29 cellular contexts compared by ENCODE assay signal in genomic region chr14:22962061-22962676, GRCh38.
"Had no signal": no experiment of that assay in that cellular context is flagged by ENCODE, and none has a peak within 500 bp of the region (broad histone marks: within the 10 kb centered on the region; RNA-seq: fewer than 3 reads in every experiment).

No MANE protein-coding gene starts in this region.

- H3K4me2 ChIP-seq: SK-N-SH had no signal

- H3K27ac Mint-ChIP-seq: activated CD4-positive, alpha-beta memory T cell treated with anti-CD3 and anti-CD28 coated beads, Interleukin-2, amount 10 ng/mL, durations not matched to agents 7 days and 5 days; activated CD4-positive, alpha-beta T cell treated with anti-CD3 and anti-CD28 coated beads for 36 hours; activated naive CD4-positive, alpha-beta T cell treated with anti-CD3 and anti-CD28 coated beads, Interleukin-2, amount 10 ng/mL, durations not matched to agents 7 days and 5 days; activated naive CD8-positive, alpha-beta T cell treated with anti-CD3 and anti-CD28 coated beads for 36 hours; activated T-helper 17 cell treated with anti-CD3 and anti-CD28 coated beads, Interleukin-2, amount 50 U/mL, for 72 hours had no signal

- H3K27me3 Mint-ChIP-seq: activated CD4-positive, alpha-beta T cell treated with anti-CD3 and anti-CD28 coated beads for 36 hours; activated naive CD8-positive, alpha-beta T cell treated with anti-CD3 and anti-CD28 coated beads for 36 hours; activated T-helper 17 cell treated with anti-CD3 and anti-CD28 coated beads, Interleukin-2, amount 50 U/mL, for 72 hours had no signal

- H3K4me3 ChIP-seq: breast epithelium, SJCRH30 had no signal

- H3K4me3 Mint-ChIP-seq: activated CD4-positive, alpha-beta memory T cell treated with anti-CD3 and anti-CD28 coated beads, Interleukin-2, amount 10 ng/mL, durations not matched to agents 7 days and 5 days; activated CD4-positive, alpha-beta T cell treated with anti-CD3 and anti-CD28 coated beads for 36 hours; activated naive CD4-positive, alpha-beta T cell treated with anti-CD3 and anti-CD28 coated beads, Interleukin-2, amount 10 ng/mL, durations not matched to agents 7 days and 5 days; activated naive CD8-positive, alpha-beta T cell treated with anti-CD3 and anti-CD28 coated beads for 36 hours; activated T-helper 17 cell treated with anti-CD3 and anti-CD28 coated beads, Interleukin-2, amount 50 U/mL, for 72 hours had no signal

- H3K9me2 ChIP-seq: SK-N-SH had no signal

- H3K36me3 Mint-ChIP-seq: activated naive CD4-positive, alpha-beta T cell treated with anti-CD3 and anti-CD28 coated beads, Interleukin-2, amount 10 ng/mL, durations not matched to agents 7 days and 5 days; activated naive CD8-positive, alpha-beta T cell treated with anti-CD3 and anti-CD28 coated beads for 36 hours had no signal

- ATAC-seq: activated CD4-positive, alpha-beta T cell treated with anti-CD3 and anti-CD28 coated beads for 36 hours; activated T-helper 17 cell treated with anti-CD3 and anti-CD28 coated beads, Interleukin-2, amount 50 U/mL, for 72 hours; Panc1; Right ventricle myocardium inferior had no signal

- H3K9me3 Mint-ChIP-seq: activated CD4-positive, alpha-beta memory T cell treated with anti-CD3 and anti-CD28 coated beads, Interleukin-2, amount 10 ng/mL, durations not matched to agents 7 days and 5 days; activated naive CD4-positive, alpha-beta T cell treated with anti-CD3 and anti-CD28 coated beads, Interleukin-2, amount 10 ng/mL, durations not matched to agents 7 days and 5 days; activated naive CD8-positive, alpha-beta T cell treated with anti-CD3 and anti-CD28 coated beads for 36 hours; activated T-helper 17 cell treated with anti-CD3 and anti-CD28 coated beads, Interleukin-2, amount 50 U/mL, for 72 hours had no signal

- H3K4me1 Mint-ChIP-seq: activated T-helper 17 cell treated with anti-CD3 and anti-CD28 coated beads, Interleukin-2, amount 50 U/mL, for 72 hours had no signal

- H3K27ac ChIP-seq: breast epithelium, SJCRH30, VCaP had no signal

- DNase-seq: activated CD4-positive, alpha-beta memory T cell treated with anti-CD3 and anti-CD28 coated beads, Interleukin-2, amount 10 ng/mL, durations not matched to agents 7 days and 5 days; activated CD4-positive, alpha-beta T cell treated with anti-CD3 and anti-CD28 coated beads for 36 hours; activated CD4-positive, alpha-beta T cell treated with anti-CD3 and anti-CD28 coated beads, Interleukin-2, amount 50 U/mL, for 1 hour; activated gamma-delta T cell treated with Interleukin-2 at 50 U/mL for 16 hours; activated naive CD4-positive, alpha-beta T cell treated with anti-CD3 and anti-CD28 coated beads, Interleukin-2, amount 10 ng/mL, durations not matched to agents 7 days and 5 days; activated naive CD8-positive, alpha-beta T cell treated with anti-CD3 and anti-CD28 coated beads for 36 hours; activated T-cell treated with anti-CD3 and anti-CD28 coated beads for 4 hours; activated T-cell treated with anti-CD3 and anti-CD28 coated beads, Interleukin-2, amount 50 U/mL, for 48 hours; anterior cingulate cortex; central memory CD4-positive, alpha-beta T cell; Karpas-422; MM.1S; NCI-H1105 treated with DMSO at 0.1 percent for 48 hours; NCI-H1436 treated with DMSO at 0.1 percent for 48 hours; NCI-H187; NCI-H2081; NCI-H510A treated with DMSO at 0.1 percent for 48 hours; NCI-H69; NK-92 treated with Interleukin-12 subunit alpha and Interleukin-12 subunit beta, amount 100 ng/mL, for 24 hours; OCI-M1; RPMI8226; SJCRH30; SK-N-SH; T-helper 1 cell had no signal

- H3K36me3 ChIP-seq: breast epithelium, SJCRH30 had no signal

- H3K27me3 ChIP-seq: breast epithelium, SJCRH30 had no signal

- H3K4me1 ChIP-seq: breast epithelium, SJCRH30 had no signal
